Comparison of ENCODE assay signal across 1 cellular context in genomic region chr1:21781971-21782867, GRCh38.
A peak's percentile ranks its signal among the peaks of the same experiment; 100 is the strongest.
TF ChIP-seq lines count a peak whose summit lies in the region.

No MANE protein-coding gene starts in this region.

TF ChIP-seq in K562, 482 proteins besides CTCF, POLR2A, EP300 and RAD21 (continued from another document and continues in another):
- TF ChIP-seq ARNT (IDR thresholded peaks at IDR 0.05) (0 out of 4 replicates have a peak, but pooled peaks of 1 of the 2 experiments have one; percentile 47), ZNF184 (CRISPR knock-in tag; IDR thresholded peaks at IDR 0.05) (no peak), GTF2A2 (tag; IDR thresholded peaks at IDR 0.05) (no peak), ZHX1 (conservative IDR thresholded peaks at IDR 0.05; ENCODE audit: low read length) (no peak; the same call in 1 of the 2 replicates), ZNF57 (CRISPR knock-in tag; IDR thresholded peaks at IDR 0.05) (no peak), PHTF2 (CRISPR knock-in tag; IDR thresholded peaks at IDR 0.05) (no peak), GABPA (tag; conservative IDR thresholded peaks at IDR 0.05; ENCODE audit: low read depth) (no peak), TGIF2 (CRISPR knock-in tag; IDR thresholded peaks at IDR 0.05) (no peak), ZNF507 (tag; conservative IDR thresholded peaks at IDR 0.05) (no peak), NCOA1 (IDR thresholded peaks at IDR 0.05; ENCODE audit: low read depth) (no peak), TRIM25 (IDR thresholded peaks at IDR 0.05; ENCODE audit: borderline replicate concordance) (no peak), STAT5B (CRISPR knock-in tag; IDR thresholded peaks at IDR 0.05) (no peak), RBFOX2 (IDR thresholded peaks at IDR 0.05; ENCODE audit: low read depth, low read length) (no peak), CBX2 (IDR thresholded peaks at IDR 0.05; ENCODE audit: insufficient read depth, low read length, poor library complexity, severe bottlenecking) (no peak), RFX1 (IDR thresholded peaks at IDR 0.05) (no peak), TFAM (CRISPR knock-in tag; conservative IDR thresholded peaks at IDR 0.05) (no peak), MCM7 (IDR thresholded peaks at IDR 0.05) (no peak), HMG20B (CRISPR knock-in tag; IDR thresholded peaks at IDR 0.05) (no peak), SMC3 (conservative IDR thresholded peaks at IDR 0.05; ENCODE audit: insufficient read depth, low read depth, low read length) (peak; percentile 6; the same call in 1 of the 2 replicates), NFIC (IDR thresholded peaks at IDR 0.05) (peak; percentile 15; the same call in 1 of the 2 replicates), ATF2 (CRISPR knock-in tag; IDR thresholded peaks at IDR 0.05) (no peak), ZBTB12 (CRISPR knock-in tag; IDR thresholded peaks at IDR 0.05) (peak; percentile 73), ZNF263 (CRISPR knock-in tag; IDR thresholded peaks at IDR 0.05; ENCODE audit: borderline replicate concordance) (0 out of 2 replicates have a peak, but pooled peaks have one; percentile 42), CHCHD3 (CRISPR knock-in tag; IDR thresholded peaks at IDR 0.05) (no peak; the same call in 1 of the 2 replicates), SUPT5H (IDR thresholded peaks at IDR 0.05) (no peak; the same call in none of the 2 replicates), GATA2 (CRISPR knock-in tag; IDR thresholded peaks at IDR 0.05) (no peak), NCOR1 (IDR thresholded peaks at IDR 0.05) (no peak), NR0B1 (IDR thresholded peaks at IDR 0.05; ENCODE audit: partially characterized antibody) (no peak), POLR2G (IDR thresholded peaks at IDR 0.05; ENCODE audit: low read depth, low read length) (no peak), ZNF316 (IDR thresholded peaks at IDR 0.05) (no peak), RNF2 (IDR thresholded peaks at IDR 0.05) (no peak), DPF2 (IDR thresholded peaks at IDR 0.05) (no peak; the same call in 1 of the 2 replicates), RBM22 (IDR thresholded peaks at IDR 0.05; ENCODE audit: low read depth, low read length, poor library complexity, severe bottlenecking) (peak; percentile 22), ZNF23 (CRISPR knock-in tag; IDR thresholded peaks at IDR 0.05) (no peak), NFXL1 (CRISPR knock-in tag; IDR thresholded peaks at IDR 0.05) (no peak), HNRNPLL (IDR thresholded peaks at IDR 0.05; ENCODE audit: low read depth, low read length, poor library complexity, severe bottlenecking) (peak; percentile 97), SOX6 (IDR thresholded peaks at IDR 0.05) (no peak), RHOXF2B (CRISPR knock-in tag; conservative IDR thresholded peaks at IDR 0.05) (no peak), DIDO1 (tag; IDR thresholded peaks at IDR 0.05; ENCODE audit: low read depth) (no peak), ZNF561 (CRISPR knock-in tag; conservative IDR thresholded peaks at IDR 0.05) (no peak), E2F5 (CRISPR knock-in tag; IDR thresholded peaks at IDR 0.05) (peak; percentile 91; the same call in 1 of the 2 replicates), ZNF134 (CRISPR knock-in tag; conservative IDR thresholded peaks at IDR 0.05) (no peak), EHMT2 (IDR thresholded peaks at IDR 0.05) (no peak), MAX (CRISPR knock-in tag; IDR thresholded peaks at IDR 0.05) (no peak)
- TF ChIP-seq, protein P1, sequence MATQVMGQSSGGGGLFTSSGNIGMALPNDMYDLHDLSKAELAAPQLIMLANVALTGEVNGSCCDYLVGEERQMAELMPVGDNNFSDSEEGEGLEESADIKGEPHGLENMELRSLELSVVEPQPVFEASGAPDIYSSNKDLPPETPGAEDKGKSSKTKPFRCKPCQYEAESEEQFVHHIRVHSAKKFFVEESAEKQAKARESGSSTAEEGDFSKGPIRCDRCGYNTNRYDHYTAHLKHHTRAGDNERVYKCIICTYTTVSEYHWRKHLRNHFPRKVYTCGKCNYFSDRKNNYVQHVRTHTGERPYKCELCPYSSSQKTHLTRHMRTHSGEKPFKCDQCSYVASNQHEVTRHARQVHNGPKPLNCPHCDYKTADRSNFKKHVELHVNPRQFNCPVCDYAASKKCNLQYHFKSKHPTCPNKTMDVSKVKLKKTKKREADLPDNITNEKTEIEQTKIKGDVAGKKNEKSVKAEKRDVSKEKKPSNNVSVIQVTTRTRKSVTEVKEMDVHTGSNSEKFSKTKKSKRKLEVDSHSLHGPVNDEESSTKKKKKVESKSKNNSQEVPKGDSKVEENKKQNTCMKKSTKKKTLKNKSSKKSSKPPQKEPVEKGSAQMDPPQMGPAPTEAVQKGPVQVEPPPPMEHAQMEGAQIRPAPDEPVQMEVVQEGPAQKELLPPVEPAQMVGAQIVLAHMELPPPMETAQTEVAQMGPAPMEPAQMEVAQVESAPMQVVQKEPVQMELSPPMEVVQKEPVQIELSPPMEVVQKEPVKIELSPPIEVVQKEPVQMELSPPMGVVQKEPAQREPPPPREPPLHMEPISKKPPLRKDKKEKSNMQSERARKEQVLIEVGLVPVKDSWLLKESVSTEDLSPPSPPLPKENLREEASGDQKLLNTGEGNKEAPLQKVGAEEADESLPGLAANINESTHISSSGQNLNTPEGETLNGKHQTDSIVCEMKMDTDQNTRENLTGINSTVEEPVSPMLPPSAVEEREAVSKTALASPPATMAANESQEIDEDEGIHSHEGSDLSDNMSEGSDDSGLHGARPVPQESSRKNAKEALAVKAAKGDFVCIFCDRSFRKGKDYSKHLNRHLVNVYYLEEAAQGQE (CRISPR knock-in tag; IDR thresholded peaks at IDR 0.05; ENCODE audit: low read depth): no peak
- TF ChIP-seq, protein P2, sequence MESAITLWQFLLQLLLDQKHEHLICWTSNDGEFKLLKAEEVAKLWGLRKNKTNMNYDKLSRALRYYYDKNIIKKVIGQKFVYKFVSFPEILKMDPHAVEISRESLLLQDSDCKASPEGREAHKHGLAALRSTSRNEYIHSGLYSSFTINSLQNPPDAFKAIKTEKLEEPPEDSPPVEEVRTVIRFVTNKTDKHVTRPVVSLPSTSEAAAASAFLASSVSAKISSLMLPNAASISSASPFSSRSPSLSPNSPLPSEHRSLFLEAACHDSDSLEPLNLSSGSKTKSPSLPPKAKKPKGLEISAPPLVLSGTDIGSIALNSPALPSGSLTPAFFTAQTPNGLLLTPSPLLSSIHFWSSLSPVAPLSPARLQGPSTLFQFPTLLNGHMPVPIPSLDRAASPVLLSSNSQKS (CRISPR knock-in tag; IDR thresholded peaks at IDR 0.05): no peak
- TF ChIP-seq, protein P3, sequence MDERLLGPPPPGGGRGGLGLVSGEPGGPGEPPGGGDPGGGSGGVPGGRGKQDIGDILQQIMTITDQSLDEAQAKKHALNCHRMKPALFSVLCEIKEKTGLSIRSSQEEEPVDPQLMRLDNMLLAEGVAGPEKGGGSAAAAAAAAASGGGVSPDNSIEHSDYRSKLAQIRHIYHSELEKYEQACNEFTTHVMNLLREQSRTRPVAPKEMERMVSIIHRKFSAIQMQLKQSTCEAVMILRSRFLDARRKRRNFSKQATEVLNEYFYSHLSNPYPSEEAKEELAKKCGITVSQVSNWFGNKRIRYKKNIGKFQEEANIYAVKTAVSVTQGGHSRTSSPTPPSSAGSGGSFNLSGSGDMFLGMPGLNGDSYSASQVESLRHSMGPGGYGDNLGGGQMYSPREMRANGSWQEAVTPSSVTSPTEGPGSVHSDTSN (CRISPR knock-in tag; IDR thresholded peaks at IDR 0.05; ENCODE audit: low read depth): no peak
- TF ChIP-seq, protein P3 (tag; conservative IDR thresholded peaks at IDR 0.05; ENCODE audit: low read depth): no peak
- TF ChIP-seq, protein P4, sequence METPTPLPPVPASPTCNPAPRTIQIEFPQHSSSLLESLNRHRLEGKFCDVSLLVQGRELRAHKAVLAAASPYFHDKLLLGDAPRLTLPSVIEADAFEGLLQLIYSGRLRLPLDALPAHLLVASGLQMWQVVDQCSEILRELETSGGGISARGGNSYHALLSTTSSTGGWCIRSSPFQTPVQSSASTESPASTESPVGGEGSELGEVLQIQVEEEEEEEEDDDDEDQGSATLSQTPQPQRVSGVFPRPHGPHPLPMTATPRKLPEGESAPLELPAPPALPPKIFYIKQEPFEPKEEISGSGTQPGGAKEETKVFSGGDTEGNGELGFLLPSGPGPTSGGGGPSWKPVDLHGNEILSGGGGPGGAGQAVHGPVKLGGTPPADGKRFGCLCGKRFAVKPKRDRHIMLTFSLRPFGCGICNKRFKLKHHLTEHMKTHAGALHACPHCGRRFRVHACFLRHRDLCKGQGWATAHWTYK (CRISPR knock-in tag; IDR thresholded peaks at IDR 0.05): no peak; the same call in 1 of the 2 replicates
